Comparison of ENCODE assay signal across 12 cellular contexts in genomic region chr1:11594222-11594621, GRCh38.
DNase-seq lines count a peak whose midpoint lies in the region; ATAC-seq and TF ChIP-seq lines count a peak whose summit lies in the region.
"Had no signal": no experiment of that assay in that cellular context is flagged by ENCODE, and none has a peak within 500 bp of the region (broad histone marks: within the 10 kb centered on the region; RNA-seq: fewer than 3 reads in every experiment).

No MANE protein-coding gene starts in this region.

- intact Hi-C loops in A673 (cut with micrococcal nuclease; ENCODE audit: unreplicated experiment), result no loop called here

- 0 out of 2 replicates have a peak, but pooled peaks have one; percentile 16 for TF ChIP-seq CTCF in A673 (conservative IDR thresholded peaks at IDR 0.05; ENCODE audit: low read depth, low read length)
- TF ChIP-seq CTCF in astrocyte of the spinal cord (IDR thresholded peaks at IDR 0.05; ENCODE audit: low read depth, low read length), result peak; percentile 14
- TF ChIP-seq CTCF in GM13977 (IDR thresholded peaks at IDR 0.05; ENCODE audit: extremely low read depth, insufficient read depth, missing control alignments), result no peak

- in situ Hi-C loops in astrocyte of the spinal cord (cut with HindIII; ENCODE audit: low sequenced_read_pairs) (no loop called here), GM13977 (cut with MboI; ENCODE audit: low pct_unique_long_range_greater_than_20kb, low sequenced_read_pairs, unreplicated experiment) (no loop called here)

- DNase-seq in A673 (ENCODE audit: low spot score) (peak; percentile 27), H4 (ENCODE audit: low spot score) (peak; percentile 28), astrocyte of the spinal cord (ENCODE audit: low read depth, low spot score) (no peak), iPS DF 4.7 (ENCODE audit: extremely low read depth, low spot score) (peak; percentile 36), GM13977 (ENCODE audit: low spot score) (no peak), DMS53 treated with DMSO at 0.1 percent for 48 hours (lab: John Stamatoyannopoulos, UW; ENCODE audit: unreplicated experiment) (no peak)
- DNase-seq: activated CD8-positive, alpha-beta T cell treated with anti-CD3 and anti-CD28 coated beads for 36 hours; activated naive CD8-positive, alpha-beta T cell treated with anti-CD3 and anti-CD28 coated beads, Interleukin-2, amount 10 ng/mL, durations not matched to agents 7 days and 5 days; left colon; NCI-H524 had no signal

- H3K4me3 ChIP-seq in A673 (ENCODE audit: low read depth, low read length, poor library complexity, severe bottlenecking) (no peak overlapping the region), astrocyte of the spinal cord (ENCODE audit: low read depth, low read length) (no peak overlapping the region)

- no TSS peak for BruUV-seq in A673 (replicated peaks; lab: Mats Ljungman, UMichigan)

- H3K9me3 ChIP-seq in A673 (ENCODE audit: low read depth, low read length, poor library complexity, severe bottlenecking), result no peaks in the 10 kb centered on the region

- no peaks in the 10 kb centered on the region for H3K4me1 ChIP-seq in A673 (ENCODE audit: insufficient read depth, low read length, poor library complexity, severe bottlenecking)

- POLR2A ChIA-PET in A673 (lab: Charles Lee; ENCODE audit: low non-redundant PET), result no interaction called here

- CTCF ChIA-PET in A673 (lab: Charles Lee), result no interaction called here

- peaks cover 34% of the 10 kb centered on the region for H3K27me3 ChIP-seq in A673 (replicated peaks; ENCODE audit: insufficient read depth, low read depth, low read length, poor library complexity)

- ATAC-seq in HG02623 (IDR thresholded peaks at IDR 0.05; ENCODE audit: unreplicated experiment) (no peak), HG03045 (IDR thresholded peaks at IDR 0.05; ENCODE audit: unreplicated experiment) (no peak)
- ATAC-seq: activated CD8-positive, alpha-beta T cell treated with anti-CD3 and anti-CD28 coated beads for 36 hours; left colon had no signal

- H3K36me3 ChIP-seq in A673 (ENCODE audit: insufficient read depth, low read length, poor library complexity, severe bottlenecking), result no peaks in the 10 kb centered on the region

- no peak overlapping the region for H3K27ac ChIP-seq in A673 (ENCODE audit: low read depth, low read length, poor library complexity, severe bottlenecking)

Comparison
In these comparisons a context has a peak if more than half of its experiments do, and no peak if none do; other contexts are left out.
1. DNase-seq: peak in A673 (single experiment), H4 (single experiment) and iPS DF 4.7 (single experiment); none in astrocyte of the spinal cord (single experiment), GM13977 (single experiment) and DMS53 treated with DMSO at 0.1 percent for 48 hours (single experiment).